1 cellular context compared by ENCODE assay signal in genomic region chr17:57948555-57949420, GRCh38.
TF ChIP-seq lines count a peak whose summit lies in the region.

No MANE protein-coding gene starts in this region.

TF ChIP-seq in HepG2, 621 proteins besides CTCF, POLR2A, EP300 and RAD21 (continued from another document):
- no peak for TF ChIP-seq PHB2 (IDR thresholded peaks at IDR 0.05; ENCODE audit: partially characterized antibody)
